Comparison of ENCODE assay signal across 19 cellular contexts in genomic region chr3:94092080-94092479, GRCh38.
"Had no signal": no experiment of that assay in that cellular context is flagged by ENCODE, and none has a peak within 500 bp of the region (broad histone marks: within the 10 kb centered on the region; RNA-seq: fewer than 3 reads in every experiment).

No MANE protein-coding gene starts in this region.

- ATAC-seq: psoas muscle; right cardiac atrium; stimulated activated naive CD8-positive, alpha-beta T cell treated with anti-CD3 and anti-CD28 coated beads, Interleukin-15, Interleukin-2, amounts not matched to agents 100 U/mL and 50 U/mL, for 24 hours had no signal

- H3K9me3 Mint-ChIP-seq: activated B cell treated with CpG ODN at 0.5 μM for 24 hours; activated CD4-positive, alpha-beta memory T cell treated with anti-CD3 and anti-CD28 coated beads, Interleukin-2, amount 10 ng/mL, durations not matched to agents 7 days and 5 days; central memory CD8-positive, alpha-beta T cell had no signal

- H3K27ac Mint-ChIP-seq: activated B cell treated with CpG ODN at 0.5 μM for 24 hours; activated CD4-positive, alpha-beta memory T cell treated with anti-CD3 and anti-CD28 coated beads, Interleukin-2, amount 10 ng/mL, durations not matched to agents 7 days and 5 days had no signal

- DNase-seq: activated B cell treated with CpG ODN at 0.5 μM for 24 hours; activated CD4-positive, alpha-beta memory T cell treated with anti-CD3 and anti-CD28 coated beads, Interleukin-2, amount 10 ng/mL, durations not matched to agents 7 days and 5 days; activated CD4-positive, alpha-beta T cell treated with anti-CD3 and anti-CD28 coated beads for 4 hours; activated effector memory CD4-positive, alpha-beta T cell treated with anti-CD3 and anti-CD28 coated beads, Interleukin-2, amount 50 U/mL, for 16 hours; activated naive CD4-positive, alpha-beta T cell treated with anti-CD3 and anti-CD28 coated beads, Interleukin-2, amount 50 U/mL, for 16 hours; activated T-cell treated with anti-CD3 and anti-CD28 coated beads, Interleukin-2, amount 50 U/mL, for 48 hours; aorta; brain microvascular endothelial cell; colonic mucosa; foreskin melanocyte; hypothalamus; left ventricle myocardium inferior; psoas muscle; right cardiac atrium; stimulated activated CD4-positive, alpha-beta T cell treated with anti-CD3 and anti-CD28 coated beads, Interleukin-2, amount 100 ng/mL, for 24 hours; stimulated activated naive CD8-positive, alpha-beta T cell treated with anti-CD3 and anti-CD28 coated beads, Interleukin-15, Interleukin-2, amounts not matched to agents 100 U/mL and 50 U/mL, for 24 hours; substantia nigra; uterus had no signal

- H3K27me3 Mint-ChIP-seq: activated B cell treated with CpG ODN at 0.5 μM for 24 hours; activated CD4-positive, alpha-beta memory T cell treated with anti-CD3 and anti-CD28 coated beads, Interleukin-2, amount 10 ng/mL, durations not matched to agents 7 days and 5 days; central memory CD8-positive, alpha-beta T cell had no signal

- H3K4me1 Mint-ChIP-seq: activated B cell treated with CpG ODN at 0.5 μM for 24 hours; activated CD4-positive, alpha-beta memory T cell treated with anti-CD3 and anti-CD28 coated beads, Interleukin-2, amount 10 ng/mL, durations not matched to agents 7 days and 5 days had no signal

- H3K4me3 Mint-ChIP-seq: activated B cell treated with CpG ODN at 0.5 μM for 24 hours; activated CD4-positive, alpha-beta memory T cell treated with anti-CD3 and anti-CD28 coated beads, Interleukin-2, amount 10 ng/mL, durations not matched to agents 7 days and 5 days; central memory CD8-positive, alpha-beta T cell had no signal
